ENCODE assay signal across 8 cellular contexts in genomic region chr6:7129784-7130569, GRCh38. TPM values are rescaled to one million over a fixed set of nuclear protein-coding genes. Genes with fewer than 3 reads are reported as not detected.
DNase-seq lines count a peak whose midpoint lies in the region; ATAC-seq, FAIRE-seq and TF ChIP-seq lines count a peak whose summit lies in the region.

No MANE protein-coding gene starts in this region.

- H3K27me3 ChIP-seq in mammary epithelial cell (ENCODE audit: insufficient read depth, low read length) (no peaks in the 10 kb centered on the region), keratinocyte (ENCODE audit: control insufficient read depth, extremely low read depth, insufficient read depth, low read length) (no peaks in the 10 kb centered on the region), neural progenitor cell (no peaks in the 10 kb centered on the region)

- intact Hi-C loops in MCF 10A (cut with micrococcal nuclease) (no loop called here), mammary epithelial cell (cut with micrococcal nuclease) (loop anchor here (2.0 kb wide), 1 partner anchor 15 kb away; no protein-coding TSS in a partner anchor)

- peak; percentile 89 for DNase-seq in MCF 10A (ENCODE audit: unreplicated experiment)
- DNase-seq in mammary epithelial cell = no peak
- no peak for DNase-seq in activated T-cell treated with anti-CD3 and anti-CD28 coated beads, Interleukin-2, amount 50 U/mL, for 4 hours
- DNase-seq in keratinocyte (ENCODE audit: low read depth, low spot score) = no peak
- DNase-seq in type B pancreatic cell (ENCODE audit: extremely low spot score, unreplicated experiment) = no peak
- DNase-seq in neural progenitor cell (ENCODE audit: low spot score) = no peak
- no peak for DNase-seq in COR-L47 (lab: John Stamatoyannopoulos, UW)

- CTCF ChIA-PET in MCF 10A (lab: Yijun Ruan, JAX) (interaction anchor here (0.8 to 1.4 kb wide), 4 partner anchors 14 to 212 kb away, joined by 3 to 6 read pairs (median 4); no protein-coding TSS in a partner anchor), mammary epithelial cell (lab: Charles Lee; ENCODE audit: low non-redundant PET) (no interaction called here)

- TF ChIP-seq CTCF in MCF 10A (IDR thresholded peaks at IDR 0.05; ENCODE audit: unreplicated experiment) (no peak), mammary epithelial cell (conservative IDR thresholded peaks at IDR 0.05 in 1 of 2, IDR thresholded peaks at IDR 0.05 in 1 of 2; ENCODE audit: extremely low read depth in 1 of 2, insufficient read depth in 1 of 2, low read depth in 1 of 2, low read length in 2 of 2) (no peak), keratinocyte (optimal IDR thresholded peaks at IDR 0.05 in 1 of 3, IDR thresholded peaks at IDR 0.05 in 1 of 3, conservative IDR thresholded peaks at IDR 0.05 in 1 of 3; ENCODE audit: extremely low read depth in 1 of 3, insufficient read depth in 2 of 3, low read length in 3 of 3) (no peak), type B pancreatic cell (conservative IDR thresholded peaks at IDR 0.05) (no peak), neural progenitor cell (IDR thresholded peaks at IDR 0.05) (no peak)

- H3K4me2 ChIP-seq in mammary epithelial cell (ENCODE audit: insufficient read depth, low read depth, low read length) (no peak overlapping the region), keratinocyte (ENCODE audit: control insufficient read depth, extremely low read depth, insufficient read depth, low read depth, low read length) (peak overlapping the region; percentile 74), neural progenitor cell (no peak overlapping the region)

- peaks cover 25% of the 10 kb centered on the region for H3K36me3 Mint-ChIP-seq in MCF 10A (ENCODE audit: insufficient read depth, unreplicated experiment)
- H3K36me3 Mint-ChIP-seq in activated T-cell treated with anti-CD3 and anti-CD28 coated beads, Interleukin-2, amount 50 U/mL, for 4 hours (ENCODE audit: insufficient read depth) = peaks cover 18% of the 10 kb centered on the region
- H3K36me3 Mint-ChIP-seq in type B pancreatic cell = peaks cover 23% of the 10 kb centered on the region
- H3K36me3 Mint-ChIP-seq in neural progenitor cell = peaks cover 5% of the 10 kb centered on the region

- H3K27ac Mint-ChIP-seq in MCF 10A (ENCODE audit: low read depth, unreplicated experiment) (peak overlapping the region; percentile 84), type B pancreatic cell (peak overlapping the region; percentile 30), neural progenitor cell (no peak overlapping the region)

- H3K79me2 ChIP-seq in mammary epithelial cell (ENCODE audit: insufficient read depth, low read length) (peaks cover 99% of the 10 kb centered on the region), keratinocyte (ENCODE audit: control insufficient read depth, insufficient read depth, low read length) (peaks cover 88% of the 10 kb centered on the region), neural progenitor cell (ENCODE audit: low read depth) (peaks cover 55% of the 10 kb centered on the region)

- peaks cover 4% of the 10 kb centered on the region for H3F3A ChIP-seq in neural progenitor cell (ENCODE audit: low read depth)

- no peak overlapping the region for H3K9ac ChIP-seq in mammary epithelial cell (ENCODE audit: insufficient read depth, low read length)
- peak overlapping the region; percentile 77 for H3K9ac ChIP-seq in keratinocyte (ENCODE audit: control insufficient read depth, extremely low read depth, insufficient read depth, low read length)
- no peak overlapping the region for H3K9ac ChIP-seq in neural progenitor cell

- no peak overlapping the region for H3K4me3 ChIP-seq in mammary epithelial cell (replicated peaks in 1 of 3; ENCODE audit: insufficient read depth in 1 of 3, low read depth in 2 of 3, low read length in 3 of 3)
- peak overlapping the region in 1 of 3 experiments; percentile 0 for H3K4me3 ChIP-seq in keratinocyte (ENCODE audit: control insufficient read depth in 2 of 3, extremely low read depth in 1 of 3, insufficient read depth in 2 of 3, low read depth in 1 of 3, low read length in 3 of 3)
- no peak overlapping the region for H3K4me3 ChIP-seq in neural progenitor cell

- H3K4me1 Mint-ChIP-seq in MCF 10A (ENCODE audit: insufficient read depth, unreplicated experiment) (peaks cover 40% of the 10 kb centered on the region), type B pancreatic cell (ENCODE audit: unreplicated experiment) (peaks cover 47% of the 10 kb centered on the region), neural progenitor cell (peaks cover 20% of the 10 kb centered on the region)
- H3K4me1 Mint-ChIP-seq in activated T-cell treated with anti-CD3 and anti-CD28 coated beads, Interleukin-2, amount 50 U/mL, for 4 hours (ENCODE audit: low read depth) = peaks cover 75% of the 10 kb centered on the region

- H2AFZ ChIP-seq in mammary epithelial cell (ENCODE audit: low read depth, low read length) (no peak overlapping the region), keratinocyte (ENCODE audit: control insufficient read depth, low read length) (no peak overlapping the region), neural progenitor cell (replicated peaks) (no peak overlapping the region)

- 91% methylated on average over 9 of the region's 9 CpGs for WGBS in mammary epithelial cell (ENCODE audit: low coverage, missing lambda C conversion rate)

- H3K4me1 ChIP-seq in mammary epithelial cell (ENCODE audit: insufficient read depth, low read length) (peaks cover 17% of the 10 kb centered on the region), keratinocyte (ENCODE audit: control insufficient read depth, extremely low read depth, insufficient read depth, low read length) (peaks cover 41% of the 10 kb centered on the region), neural progenitor cell (peaks cover under 1% of the 10 kb centered on the region)

- TSS peak; percentile 56 for BruUV-seq in MCF 10A (replicated peaks; lab: Mats Ljungman, UMichigan)
- no TSS peak for BruUV-seq in mammary epithelial cell (replicated peaks; lab: Mats Ljungman, UMichigan)

- H3K9me3 ChIP-seq in mammary epithelial cell (replicated peaks; ENCODE audit: insufficient read depth, low read length) = no peaks in the 10 kb centered on the region
- no peaks in the 10 kb centered on the region for H3K9me3 ChIP-seq in keratinocyte (ENCODE audit: control insufficient read depth, low read depth, low read length)
- no peaks in the 10 kb centered on the region for H3K9me3 ChIP-seq in neural progenitor cell (ENCODE audit: low read depth)

- H3K27ac ChIP-seq in mammary epithelial cell (ENCODE audit: insufficient read depth, low read depth, low read length) (no peak overlapping the region), keratinocyte (ENCODE audit: control insufficient read depth, insufficient read depth, low read length) (peak overlapping the region; percentile 97), neural progenitor cell (no peak overlapping the region)

- no peak for FAIRE-seq in keratinocyte (lab: Jason Lieb, UNC)

- H3K4me3 Mint-ChIP-seq in MCF 10A (ENCODE audit: unreplicated experiment) = peak overlapping the region; percentile 20
- H3K4me3 Mint-ChIP-seq in activated T-cell treated with anti-CD3 and anti-CD28 coated beads, Interleukin-2, amount 50 U/mL, for 4 hours = peak overlapping the region; percentile 15
- H3K4me3 Mint-ChIP-seq in type B pancreatic cell = no peak overlapping the region
- H3K4me3 Mint-ChIP-seq in neural progenitor cell = no peak overlapping the region

- H3K9me3 Mint-ChIP-seq in MCF 10A (ENCODE audit: unreplicated experiment) = no peaks in the 10 kb centered on the region
- H3K9me3 Mint-ChIP-seq in activated T-cell treated with anti-CD3 and anti-CD28 coated beads, Interleukin-2, amount 50 U/mL, for 4 hours = no peaks in the 10 kb centered on the region
- H3K9me3 Mint-ChIP-seq in type B pancreatic cell = no peaks in the 10 kb centered on the region
- H3K9me3 Mint-ChIP-seq in neural progenitor cell = no peaks in the 10 kb centered on the region

- in situ Hi-C loops in mammary epithelial cell (cut with MboI; ENCODE audit: low sequenced_read_pairs in 2 of 2) = no loop called here

- H3K27me3 Mint-ChIP-seq in MCF 10A (ENCODE audit: insufficient read depth, unreplicated experiment) (no peaks in the 10 kb centered on the region), type B pancreatic cell (no peaks in the 10 kb centered on the region), neural progenitor cell (ENCODE audit: insufficient read depth, low read depth) (peaks cover 4% of the 10 kb centered on the region)
- H3K27me3 Mint-ChIP-seq in activated T-cell treated with anti-CD3 and anti-CD28 coated beads, Interleukin-2, amount 50 U/mL, for 4 hours (ENCODE audit: low read depth) = no peaks in the 10 kb centered on the region

- H4K20me1 ChIP-seq in mammary epithelial cell (ENCODE audit: insufficient read depth, low read length) = peaks cover 3% of the 10 kb centered on the region
- no peaks in the 10 kb centered on the region for H4K20me1 ChIP-seq in keratinocyte (ENCODE audit: control insufficient read depth, extremely low read depth, insufficient read depth, low read length)
- peaks cover 42% of the 10 kb centered on the region for H4K20me1 ChIP-seq in neural progenitor cell (ENCODE audit: low read depth)

- peak; percentile 83 to 93 for ATAC-seq in activated T-cell treated with anti-CD3 and anti-CD28 coated beads, Interleukin-2, amount 50 U/mL, for 4 hours
- ATAC-seq in GM21529 (IDR thresholded peaks at IDR 0.05; ENCODE audit: unreplicated experiment) = no peak

- H3K36me3 ChIP-seq in mammary epithelial cell (ENCODE audit: insufficient read depth, low read length) (peaks cover 1% of the 10 kb centered on the region), keratinocyte (ENCODE audit: control insufficient read depth in 2 of 2, extremely low read depth in 1 of 2, insufficient read depth in 2 of 2, low read length in 2 of 2) (peaks cover 5 to 6% of the 10 kb centered on the region in 2 experiments), neural progenitor cell (no peaks in the 10 kb centered on the region)

- H3K9me1 ChIP-seq in keratinocyte (ENCODE audit: control insufficient read depth, extremely low read depth, insufficient read depth, low read length) = no peaks in the 10 kb centered on the region

- POLR2A ChIA-PET in MCF 10A (lab: Yijun Ruan, JAX) = interaction anchor here (0.6 to 4.5 kb wide), 18 partner anchors 8 to 380 kb away, joined by 3 to 37 read pairs (median 6); partner anchors contain the start of gene RREB1

- dilution Hi-C loops in mammary epithelial cell (cut with HindIII; ENCODE audit: low sequenced_read_pairs) = no loop called here
- dilution Hi-C loops in keratinocyte (cut with MboI; ENCODE audit: extremely low pct_ligation_motif_present, low sequenced_read_pairs) = no loop called here

RNA-seq across cellular contexts. Expression of gene RREB1, which starts 22.2 kb away (rescaled TPM):
- total RNA-seq in MCF 10A (2022) = 51.8 and 53.5 TPM in 2 replicates
- 10 to 100 TPM; 25.3 to 39.3 TPM for total RNA-seq in mammary epithelial cell
- 3.7 TPM for polyA plus RNA-seq in mammary epithelial cell
- 77.1 TPM for polyA minus RNA-seq in mammary epithelial cell
- 10 to 100 TPM; 18.5 to 20.7 (median 19.2) TPM for total RNA-seq in activated T-cell treated with anti-CD3 and anti-CD28 coated beads, Interleukin-2, amount 50 U/mL, for 4 hours
- polyA plus RNA-seq in keratinocyte = 4.3 to 6.2 TPM (median 6.1 TPM) in 3 replicates
- 5.6 TPM for polyA plus RNA-seq in keratinocyte (2011; ENCODE audit: low read depth)
- 4.7 and 5.5 TPM in 2 replicates for polyA plus RNA-seq in keratinocyte (2011; cell fraction: cytosol; rRNA removed)
- polyA plus RNA-seq in keratinocyte (2011; cell fraction: nucleus; rRNA removed) = 30.5 and 34.2 TPM in 2 replicates
- 10.6 and 17.1 TPM in 2 replicates for polyA plus RNA-seq in keratinocyte (2012; ENCODE audit: low replicate concordance)
- polyA minus RNA-seq in keratinocyte = 35.4 to 71.6 TPM (median 38.5 TPM) in 3 replicates
- polyA minus RNA-seq in keratinocyte (2011; cell fraction: cytosol; rRNA and poly(A)+ RNA removed) = 20.1 TPM
- 43.5 and 68.8 TPM in 2 replicates for polyA minus RNA-seq in keratinocyte (2011; cell fraction: nucleus; rRNA and poly(A)+ RNA removed)
- total RNA-seq in type B pancreatic cell (ENCODE audit: low replicate concordance) = 43.9 and 67.0 TPM in 2 replicates
- 12.1 and 13.1 TPM in 2 replicates for total RNA-seq in neural progenitor cell (ENCODE audit: low replicate concordance)

Comparison
In these comparisons a context has a peak if more than half of its experiments do, and no peak if none do; other contexts are left out.
1. H3K4me3 Mint-ChIP-seq: peak in MCF 10A (single experiment) and activated T-cell treated with anti-CD3 and anti-CD28 coated beads, Interleukin-2, amount 50 U/mL, for 4 hours (single experiment); none in type B pancreatic cell (single experiment) and neural progenitor cell (single experiment).